ENCODE assay signal across 13 cellular contexts in the genomic region with DNA sequence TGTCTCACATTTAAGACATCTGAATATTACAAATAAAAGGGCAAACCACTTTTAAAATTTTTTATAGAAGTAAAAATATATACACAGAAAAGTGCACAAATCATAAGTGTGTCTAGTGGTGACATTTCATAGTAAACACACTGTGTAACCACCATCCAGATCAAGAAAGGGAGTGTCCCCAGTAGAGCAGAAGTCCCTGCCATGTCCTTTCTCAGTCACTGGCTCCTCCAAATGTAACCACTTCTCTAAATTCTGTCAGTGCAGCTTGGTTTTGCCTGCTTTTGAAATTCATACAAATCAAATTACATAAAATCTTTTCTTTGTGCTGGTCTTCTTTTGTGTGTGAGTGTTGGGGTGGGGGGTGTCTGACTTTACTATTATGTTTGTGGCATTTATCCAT.
"Had no signal": no experiment of that assay in that cellular context is flagged by ENCODE, and none has a peak within 500 bp of the region (broad histone marks: within the 10 kb centered on the region; RNA-seq: fewer than 3 reads in every experiment).

No MANE protein-coding gene starts in this region.

- DNase-seq: activated CD4-positive, alpha-beta T cell treated with anti-CD3 and anti-CD28 coated beads, Interleukin-2, amount 50 U/mL, for 4 hours; activated CD4-positive, CD25-positive, alpha-beta regulatory T cell treated with anti-CD3 and anti-CD28 coated beads, Interleukin-2, amount 50 U/mL, for 72 hours; activated naive CD8-positive, alpha-beta T cell treated with anti-CD3 and anti-CD28 coated beads, Interleukin-2, amount 10 ng/mL, durations not matched to agents 7 days and 5 days; activated T-cell treated with anti-CD3 and anti-CD28 coated beads, Interleukin-2, amount 50 U/mL, for 4 hours; aorta; hippocampal formation; naive B cell; posterior cingulate gyrus; stimulated activated CD4-positive, alpha-beta T cell treated with anti-CD3 and anti-CD28 coated beads, Interleukin-4, amount 100 ng/mL, for 4 hours; thyroid gland had no signal

- H3K4me3 ChIP-seq: breast epithelium, skin epidermis, thyroid gland had no signal

- H3K36me3 ChIP-seq: breast epithelium, neutrophil, thyroid gland had no signal

- H3K27me3 ChIP-seq: breast epithelium, neutrophil, thyroid gland had no signal

- H3K4me1 ChIP-seq: breast epithelium, thyroid gland had no signal

- H3K27ac ChIP-seq: breast epithelium, neutrophil, skin epidermis, thyroid gland had no signal
